In the genomic region with DNA sequence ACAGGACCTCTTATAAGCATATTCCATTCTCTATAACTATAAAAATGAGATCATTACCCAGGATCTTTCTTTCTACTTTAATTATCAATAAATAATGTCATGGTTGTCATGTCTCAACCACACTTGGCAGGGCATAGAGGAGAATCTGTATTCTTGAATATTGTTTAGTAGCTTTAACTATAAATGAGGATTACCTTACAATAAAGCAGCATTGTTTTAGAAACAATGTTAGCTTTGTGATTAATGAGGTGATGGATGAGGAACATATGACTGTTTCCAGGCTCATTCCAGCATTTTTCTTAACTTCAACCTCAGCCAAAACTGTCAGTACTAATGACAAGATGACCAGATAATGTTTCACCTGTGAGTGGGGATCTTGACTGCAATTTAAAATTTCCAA, we compare ENCODE assay signal across 1 cellular context.
TF ChIP-seq lines count a peak whose summit lies in the region.

No MANE protein-coding gene starts in this region.

TF ChIP-seq in Ishikawa, 13 proteins besides CTCF, POLR2A, EP300 and RAD21 (continued from another document):
- TF ChIP-seq EGR1 (IDR thresholded peaks at IDR 0.05) = no peak
